ENCODE assay signal across 8 cellular contexts in the genomic region with DNA sequence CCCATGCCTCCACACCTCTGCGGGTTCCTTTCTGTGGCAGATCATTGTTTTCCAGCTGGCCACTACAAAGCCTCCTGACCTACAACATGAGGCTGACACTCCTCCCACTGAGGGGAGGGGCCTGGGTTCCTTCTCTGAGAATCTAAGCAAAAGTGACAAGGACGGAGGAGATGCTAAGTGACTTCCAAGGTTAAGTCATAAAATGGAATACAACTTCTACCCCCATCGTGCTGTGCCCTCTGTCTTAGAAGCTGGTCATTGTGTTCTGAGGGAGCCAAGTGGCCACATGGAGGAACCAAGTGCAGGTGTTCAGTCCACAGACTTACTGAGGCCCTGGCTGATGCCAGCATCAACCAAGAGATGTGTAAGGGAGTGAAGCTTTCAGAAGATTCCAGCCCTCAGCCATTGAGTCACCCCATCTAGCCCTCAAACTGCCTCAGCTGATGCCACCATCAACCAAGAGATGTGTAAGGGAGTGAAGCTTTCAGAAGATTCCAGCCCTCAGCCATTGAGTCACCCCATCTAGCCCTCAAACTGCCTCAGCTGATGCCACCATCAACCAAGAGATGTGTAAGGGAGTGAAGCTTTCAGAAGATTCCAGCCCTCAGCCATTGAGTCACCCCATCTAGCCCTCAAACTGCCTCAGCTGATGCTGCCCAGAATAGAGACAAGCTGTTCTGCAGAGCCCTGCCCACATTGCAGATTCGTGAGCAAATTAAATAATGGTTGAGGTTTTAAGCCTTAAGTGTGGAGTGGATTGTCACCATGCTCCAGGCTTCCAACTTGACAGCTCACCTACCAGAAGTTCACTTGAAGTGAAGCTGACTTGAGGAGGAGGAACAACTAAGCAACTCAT.
DNase-seq lines count a peak whose midpoint lies in the region; ATAC-seq and TF ChIP-seq lines count a peak whose summit lies in the region.
"Not testable (repeated sequence)": the region's sequence is repeated elsewhere in the genome, so short reads cannot be mapped to it uniquely, and the experiment has no call there.

No MANE protein-coding gene starts in this region.

- H3K4me1 ChIP-seq in PC-9 (replicated peaks; ENCODE audit: insufficient read depth) = peaks cover 12% of the 10 kb centered on the region
- not testable (repeated sequence) for H3K4me1 ChIP-seq in left lung

- intact Hi-C loops in PC-9 (cut with micrococcal nuclease; ENCODE audit: unreplicated experiment) = loop anchor here (1.0 to 10.0 kb wide), 7 partner anchors 175 to 472 kb away; a partner anchor contains a TSS
- intact Hi-C loops in left lung (cut with DNase I) = loop anchor here in 1 of 2 donors (10.0 kb wide), 2 partner anchors 175 to 385 kb away; no protein-coding TSS in a partner anchor

- not testable (repeated sequence) for H3K36me3 ChIP-seq in PC-9 (ENCODE audit: low read depth)
- peaks cover 0 to 25% of the 10 kb centered on the region in 2 donors for H3K36me3 ChIP-seq in left lung

- not testable (repeated sequence) for H3K27me3 Mint-ChIP-seq in activated T-helper 17 cell treated with anti-CD3 and anti-CD28 coated beads, Interleukin-2, amount 50 U/mL, for 72 hours; effector memory CD8-positive, alpha-beta T cell; progenitor cell of endocrine pancreas

- H3F3A ChIP-seq in PC-9 (ENCODE audit: insufficient read depth, low read depth) = not testable (repeated sequence)

- CTCF ChIA-PET in PC-9 (lab: Charles Lee) = interaction anchor here (0.6 to 1.2 kb wide), 6 partner anchors 25 to 412 kb away, joined by 3 to 8 read pairs (median 4); no protein-coding TSS in a partner anchor

- H3K9me3 ChIP-seq in PC-9 (ENCODE audit: insufficient read depth, low read depth); left lung: not testable (repeated sequence)

- peaks cover 48% of the 10 kb centered on the region for H3K4me1 Mint-ChIP-seq in activated T-helper 17 cell treated with anti-CD3 and anti-CD28 coated beads, Interleukin-2, amount 50 U/mL, for 72 hours
- peaks cover 4 to 13% of the 10 kb centered on the region in 2 donors for H3K4me1 Mint-ChIP-seq in effector memory CD8-positive, alpha-beta T cell (ENCODE audit: low read depth in 2 of 2)
- H3K4me1 Mint-ChIP-seq in progenitor cell of endocrine pancreas (ENCODE audit: low read depth) = peaks cover 13% of the 10 kb centered on the region

- H3K4me2 ChIP-seq in PC-9 = peak overlapping the region; percentile 61

- peak overlapping the region; percentile 65 for H3K4me3 Mint-ChIP-seq in activated T-helper 17 cell treated with anti-CD3 and anti-CD28 coated beads, Interleukin-2, amount 50 U/mL, for 72 hours
- H3K4me3 Mint-ChIP-seq in effector memory CD8-positive, alpha-beta T cell = not testable (repeated sequence)
- H3K4me3 Mint-ChIP-seq in progenitor cell of endocrine pancreas (ENCODE audit: low read depth) = peak overlapping the region; percentile 46

- H3K9me2 ChIP-seq in PC-9 (ENCODE audit: insufficient read depth) = not testable (repeated sequence)

- peak overlapping the region; percentile 86 for H3K27ac Mint-ChIP-seq in activated T-helper 17 cell treated with anti-CD3 and anti-CD28 coated beads, Interleukin-2, amount 50 U/mL, for 72 hours
- H3K27ac Mint-ChIP-seq in effector memory CD8-positive, alpha-beta T cell = peak overlapping the region; percentile 18 to 53
- H3K27ac Mint-ChIP-seq in progenitor cell of endocrine pancreas = peak overlapping the region; percentile 95

- H4K20me1 ChIP-seq in PC-9 (ENCODE audit: insufficient read depth) = not testable (repeated sequence)

- DNase-seq in PC-9; effector memory CD8-positive, alpha-beta T cell; left lung; progenitor cell of endocrine pancreas (ENCODE audit: low spot score, unreplicated experiment): not testable (repeated sequence)

- peak overlapping the region; percentile 25; the same call in 1 of the 2 replicates for H3K4me3 ChIP-seq in PC-9
- H3K4me3 ChIP-seq in left lung = not testable (repeated sequence)

- not testable (repeated sequence) for H3K79me2 ChIP-seq in PC-9 (ENCODE audit: low read depth)

- not testable (repeated sequence) for BruUV-seq in PC-9 (replicated peaks; lab: Mats Ljungman, UMichigan)

- H3K27ac ChIP-seq in 22Rv1 = peak overlapping the region; percentile 53
- peak overlapping the region; percentile 12; the same call in 1 of the 2 replicates for H3K27ac ChIP-seq in PC-9
- peak overlapping the region; percentile 51 to 55 for H3K27ac ChIP-seq in left lung

- H3K27me3 ChIP-seq in PC-9 (ENCODE audit: insufficient read depth, low read depth); left lung: not testable (repeated sequence)

- POLR2A ChIA-PET in PC-9 (lab: Charles Lee; ENCODE audit: unreplicated experiment) = interaction anchor here (0.6 kb wide), 1 partner anchor 13 kb away, joined by 3 read pairs; no protein-coding TSS in a partner anchor

- not testable (repeated sequence) for H2AFZ ChIP-seq in PC-9

- H3K36me3 Mint-ChIP-seq in activated T-helper 17 cell treated with anti-CD3 and anti-CD28 coated beads, Interleukin-2, amount 50 U/mL, for 72 hours (ENCODE audit: low read depth) = peaks cover 32% of the 10 kb centered on the region
- H3K36me3 Mint-ChIP-seq in effector memory CD8-positive, alpha-beta T cell (ENCODE audit: insufficient read depth) = peaks cover 21% of the 10 kb centered on the region
- not testable (repeated sequence) for H3K36me3 Mint-ChIP-seq in progenitor cell of endocrine pancreas (ENCODE audit: insufficient read depth)

- not testable (repeated sequence) for TF ChIP-seq CTCF in 22Rv1 (IDR thresholded peaks at IDR 0.05); PC-9 (conservative IDR thresholded peaks at IDR 0.05); left lung (IDR thresholded peaks at IDR 0.05); progenitor cell of endocrine pancreas (IDR thresholded peaks at IDR 0.05; ENCODE audit: unreplicated experiment)

- H3K9me3 Mint-ChIP-seq in activated T-helper 17 cell treated with anti-CD3 and anti-CD28 coated beads, Interleukin-2, amount 50 U/mL, for 72 hours; effector memory CD8-positive, alpha-beta T cell; progenitor cell of endocrine pancreas (ENCODE audit: low read depth): not testable (repeated sequence)

- peak; percentile 14 for ATAC-seq in GM18517 (IDR thresholded peaks at IDR 0.05; ENCODE audit: unreplicated experiment)
- ATAC-seq in HG03066 (IDR thresholded peaks at IDR 0.05; ENCODE audit: low read depth, unreplicated experiment) = peak; percentile 10
- peak; percentile 88 for ATAC-seq in activated T-helper 17 cell treated with anti-CD3 and anti-CD28 coated beads, Interleukin-2, amount 50 U/mL, for 72 hours (replicated peaks)
- ATAC-seq in effector memory CD8-positive, alpha-beta T cell (replicated peaks) = not testable (repeated sequence)
- peak; percentile 60 for ATAC-seq in left lung

Comparison
In these comparisons a context has a peak if more than half of its experiments do, and no peak if none do; other contexts are left out.
1. H3K27ac Mint-ChIP-seq: peak in every context shown above with its lines; median percentile 95 in progenitor cell of endocrine pancreas; 86 in activated T-helper 17 cell treated with anti-CD3 and anti-CD28 coated beads, Interleukin-2, amount 50 U/mL, for 72 hours; 36 in effector memory CD8-positive, alpha-beta T cell.